In genomic region chr10:82572686-82573226, GRCh38 we compare ENCODE assay signal across 26 cellular contexts.
DNase-seq lines count a peak whose midpoint lies in the region; ATAC-seq and TF ChIP-seq lines count a peak whose summit lies in the region.
"Had no signal": no experiment of that assay in that cellular context is flagged by ENCODE, and none has a peak within 500 bp of the region (broad histone marks: within the 10 kb centered on the region; RNA-seq: fewer than 3 reads in every experiment).

No MANE protein-coding gene starts in this region.

- no peak for TF ChIP-seq POLR2A in gastrocnemius medialis (IDR thresholded peaks at IDR 0.05)

- H3K27me3 ChIP-seq in BE2C: no peaks in the 10 kb centered on the region
- no peaks in the 10 kb centered on the region for H3K27me3 ChIP-seq in mesendoderm (ENCODE audit: insufficient read depth, low read length, poor library complexity)
- H3K27me3 ChIP-seq in gastrocnemius medialis: no peaks in the 10 kb centered on the region
- H3K27me3 ChIP-seq in CD8-positive, alpha-beta T cell (ENCODE audit: insufficient read depth, low read length): no peaks in the 10 kb centered on the region
- H3K27me3 ChIP-seq: breast epithelium, heart right ventricle, Peyer's patch, thyroid gland had no signal

- in situ Hi-C loops in gastrocnemius medialis (cut with MboI; ENCODE audit: low sequenced_read_pairs in 4 of 4): no loop called here

- no peak overlapping the region for H3K4me3 ChIP-seq in BE2C (ENCODE audit: low read depth, low read length)
- H3K4me3 ChIP-seq in mesendoderm (ENCODE audit: low read length): no peak overlapping the region
- no peak overlapping the region for H3K4me3 ChIP-seq in gastrocnemius medialis
- no peak overlapping the region for H3K4me3 ChIP-seq in CD8-positive, alpha-beta T cell (ENCODE audit: low read depth, low read length)
- H3K4me3 ChIP-seq: breast epithelium, heart right ventricle, Peyer's patch, thyroid gland had no signal

- H3K18ac ChIP-seq in mesendoderm (ENCODE audit: low read length): no peak overlapping the region

- intact Hi-C loops in MCF 10A (cut with micrococcal nuclease) (no loop called here), gastrocnemius medialis (cut with DNase I; ENCODE audit: low total_unique reads) (no loop called here)
- intact Hi-C loops in CD8-positive, alpha-beta T cell (cut with DNase I, micrococcal nuclease): no loop called here

- no peak overlapping the region for H2BK5ac ChIP-seq in mesendoderm (ENCODE audit: low read length)

- H3K9me3 Mint-ChIP-seq in brain: peaks cover 0 to 6% (median 0%) of the 10 kb centered on the region in 5 experiments
- H3K9me3 Mint-ChIP-seq in MCF 10A (ENCODE audit: unreplicated experiment): no peaks in the 10 kb centered on the region
- peaks cover 13% of the 10 kb centered on the region for H3K9me3 Mint-ChIP-seq in CD8-positive, alpha-beta T cell
- H3K9me3 Mint-ChIP-seq in activated T-cell treated with anti-CD3 and anti-CD28 coated beads, Interleukin-2, amount 50 U/mL, for 4 hours: peaks cover 4% of the 10 kb centered on the region

- CTCF ChIA-PET in MCF 10A (lab: Yijun Ruan, JAX): no interaction called here
- CTCF ChIA-PET in CD8-positive, alpha-beta T cell (lab: Charles Lee): no interaction called here

- no peak overlapping the region for H3K23ac ChIP-seq in mesendoderm (ENCODE audit: low read length)

- no peak overlapping the region for H4K5ac ChIP-seq in mesendoderm (ENCODE audit: low read length)

- no CpG with 5 or more reads among the region's 1 CpG for WGBS in mesendoderm (ENCODE audit: extremely low coverage, insufficient coverage, low lambda C conversion rate)

- H3K27ac ChIP-seq in mesendoderm (ENCODE audit: low read depth, low read length) (no peak overlapping the region), gastrocnemius medialis (no peak overlapping the region)
- no peak overlapping the region for H3K27ac ChIP-seq in CD8-positive, alpha-beta T cell (ENCODE audit: low read depth, low read length)
- H3K27ac ChIP-seq: breast epithelium, heart right ventricle, Peyer's patch, thyroid gland had no signal

- no peaks in the 10 kb centered on the region for H3K9me3 ChIP-seq in BE2C
- H3K9me3 ChIP-seq in gastrocnemius medialis: no peaks in the 10 kb centered on the region
- no peaks in the 10 kb centered on the region for H3K9me3 ChIP-seq in CD8-positive, alpha-beta T cell (ENCODE audit: low read length)
- H3K9me3 ChIP-seq: breast epithelium, heart right ventricle, Peyer's patch, thyroid gland had no signal

- no peak overlapping the region for H3K4me2 ChIP-seq in mesendoderm (ENCODE audit: low read length)

- no peaks in the 10 kb centered on the region for H3K79me2 ChIP-seq in mesendoderm (ENCODE audit: control insufficient read depth, insufficient read depth, low read length)

- no peak for ATAC-seq in gastrocnemius medialis
- ATAC-seq in CD8-positive, alpha-beta T cell: no peak
- no peak for ATAC-seq in activated T-cell treated with anti-CD3 and anti-CD28 coated beads, Interleukin-2, amount 50 U/mL, for 4 hours
- ATAC-seq: heart right ventricle, left lobe of liver had no signal

- H3K4me3 Mint-ChIP-seq in brain (peak overlapping the region in 3 of 5 experiments; percentile 16 to 73 (median 61)), MCF 10A (ENCODE audit: unreplicated experiment) (no peak overlapping the region)
- H3K4me3 Mint-ChIP-seq in CD8-positive, alpha-beta T cell: no peak overlapping the region
- no peak overlapping the region for H3K4me3 Mint-ChIP-seq in activated T-cell treated with anti-CD3 and anti-CD28 coated beads, Interleukin-2, amount 50 U/mL, for 4 hours
- H3K4me3 Mint-ChIP-seq: activated B cell treated with CpG ODN at 0.5 μM for 24 hours; activated naive CD4-positive, alpha-beta T cell treated with anti-CD3 and anti-CD28 coated beads, Interleukin-2, amount 10 ng/mL, durations not matched to agents 7 days and 5 days; B cell; stimulated activated naive CD8-positive, alpha-beta T cell treated with anti-CD3 and anti-CD28 coated beads, Interleukin-15, Interleukin-2, amounts not matched to agents 100 ng/mL and 50 ng/mL, for 24 hours had no signal

- no peak overlapping the region for H3K56ac ChIP-seq in mesendoderm (ENCODE audit: low read length)

- no peaks in the 10 kb centered on the region for H3K36me3 ChIP-seq in BE2C
- H3K36me3 ChIP-seq in mesendoderm (ENCODE audit: control insufficient read depth, insufficient read depth, low read length): no peaks in the 10 kb centered on the region
- no peaks in the 10 kb centered on the region for H3K36me3 ChIP-seq in gastrocnemius medialis
- H3K36me3 ChIP-seq in CD8-positive, alpha-beta T cell (ENCODE audit: insufficient read depth, low read length): no peaks in the 10 kb centered on the region
- H3K36me3 ChIP-seq: breast epithelium, heart right ventricle, Peyer's patch, thyroid gland had no signal

- H2AK5ac ChIP-seq in mesendoderm (ENCODE audit: low read length): no peak overlapping the region

- H3K27ac Mint-ChIP-seq in brain: peak overlapping the region; percentile 74 to 86 (median 84)
- H3K27ac Mint-ChIP-seq in MCF 10A (ENCODE audit: low read depth, unreplicated experiment): no peak overlapping the region
- no peak overlapping the region for H3K27ac Mint-ChIP-seq in CD8-positive, alpha-beta T cell
- H3K27ac Mint-ChIP-seq: activated B cell treated with CpG ODN at 0.5 μM for 24 hours; activated naive CD4-positive, alpha-beta T cell treated with anti-CD3 and anti-CD28 coated beads, Interleukin-2, amount 10 ng/mL, durations not matched to agents 7 days and 5 days; B cell; stimulated activated naive CD8-positive, alpha-beta T cell treated with anti-CD3 and anti-CD28 coated beads, Interleukin-15, Interleukin-2, amounts not matched to agents 100 ng/mL and 50 ng/mL, for 24 hours had no signal

- H3K4me1 Mint-ChIP-seq in brain (peaks cover 58% of the 10 kb centered on the region), MCF 10A (ENCODE audit: insufficient read depth, unreplicated experiment) (no peaks in the 10 kb centered on the region)
- no peaks in the 10 kb centered on the region for H3K4me1 Mint-ChIP-seq in CD8-positive, alpha-beta T cell (ENCODE audit: low read depth)
- no peaks in the 10 kb centered on the region for H3K4me1 Mint-ChIP-seq in activated T-cell treated with anti-CD3 and anti-CD28 coated beads, Interleukin-2, amount 50 U/mL, for 4 hours (ENCODE audit: low read depth)
- H3K4me1 Mint-ChIP-seq: activated B cell treated with CpG ODN at 0.5 μM for 24 hours; activated naive CD4-positive, alpha-beta T cell treated with anti-CD3 and anti-CD28 coated beads, Interleukin-2, amount 10 ng/mL, durations not matched to agents 7 days and 5 days; B cell had no signal

- DNase-seq in BE2C (peak; percentile 9), NCI-H1694 treated with DMSO at 0.1 percent for 48 hours (lab: John Stamatoyannopoulos, UW) (peak; percentile 24), mesendoderm (peak; percentile 38), MCF 10A (ENCODE audit: unreplicated experiment) (no peak), gastrocnemius medialis (no peak)
- no peak for DNase-seq in CD8-positive, alpha-beta T cell
- no peak for DNase-seq in activated T-cell treated with anti-CD3 and anti-CD28 coated beads, Interleukin-2, amount 50 U/mL, for 4 hours
- DNase-seq: activated B cell treated with CpG ODN at 0.5 μM for 24 hours; activated naive CD4-positive, alpha-beta T cell treated with anti-CD3 and anti-CD28 coated beads, Interleukin-2, amount 10 ng/mL, durations not matched to agents 7 days and 5 days; amniotic stem cell; Calu3; effector CD8-positive, alpha-beta T cell; erythroblast; HCEC 1CT; heart right ventricle; NCI-H2081 treated with DMSO at 0.1 percent for 48 hours; occipital lobe; Peyer's patch; SHP77 treated with DMSO at 0.1 percent for 48 hours; small intestine; thyroid gland had no signal

- TF ChIP-seq CTCF in BE2C (IDR thresholded peaks at IDR 0.05; ENCODE audit: low read depth, low read length) (no peak), brain (conservative IDR thresholded peaks at IDR 0.05) (no peak), MCF 10A (IDR thresholded peaks at IDR 0.05; ENCODE audit: unreplicated experiment) (no peak), gastrocnemius medialis (IDR thresholded peaks at IDR 0.05 in 4 of 5, conservative IDR thresholded peaks at IDR 0.05 in 1 of 5) (no peak)
- TF ChIP-seq CTCF in CD8-positive, alpha-beta T cell (IDR thresholded peaks at IDR 0.05): no peak

- H2BK120ac ChIP-seq in mesendoderm (ENCODE audit: low read depth, low read length): no peak overlapping the region

- BruUV-seq in MCF 10A (replicated peaks; lab: Mats Ljungman, UMichigan): no TSS peak

- peaks cover 3% of the 10 kb centered on the region for H3K27me3 Mint-ChIP-seq in brain
- H3K27me3 Mint-ChIP-seq in MCF 10A (ENCODE audit: insufficient read depth, unreplicated experiment): no peaks in the 10 kb centered on the region
- H3K27me3 Mint-ChIP-seq in CD8-positive, alpha-beta T cell (ENCODE audit: low read depth): no peaks in the 10 kb centered on the region
- H3K27me3 Mint-ChIP-seq in activated T-cell treated with anti-CD3 and anti-CD28 coated beads, Interleukin-2, amount 50 U/mL, for 4 hours (ENCODE audit: low read depth): no peaks in the 10 kb centered on the region
- H3K27me3 Mint-ChIP-seq: activated B cell treated with CpG ODN at 0.5 μM for 24 hours; activated naive CD4-positive, alpha-beta T cell treated with anti-CD3 and anti-CD28 coated beads, Interleukin-2, amount 10 ng/mL, durations not matched to agents 7 days and 5 days; B cell; stimulated activated naive CD8-positive, alpha-beta T cell treated with anti-CD3 and anti-CD28 coated beads, Interleukin-15, Interleukin-2, amounts not matched to agents 100 ng/mL and 50 ng/mL, for 24 hours had no signal

- H2BK15ac ChIP-seq in mesendoderm (replicated peaks; ENCODE audit: low read depth): no peak overlapping the region

- H4K8ac ChIP-seq in mesendoderm (ENCODE audit: low read depth, low read length): no peak overlapping the region

- H3K36me3 Mint-ChIP-seq in brain (no peaks in the 10 kb centered on the region), MCF 10A (ENCODE audit: insufficient read depth, unreplicated experiment) (peaks cover 5% of the 10 kb centered on the region)
- no peaks in the 10 kb centered on the region for H3K36me3 Mint-ChIP-seq in CD8-positive, alpha-beta T cell
- no peaks in the 10 kb centered on the region for H3K36me3 Mint-ChIP-seq in activated T-cell treated with anti-CD3 and anti-CD28 coated beads, Interleukin-2, amount 50 U/mL, for 4 hours (ENCODE audit: insufficient read depth)
- H3K36me3 Mint-ChIP-seq: activated naive CD4-positive, alpha-beta T cell treated with anti-CD3 and anti-CD28 coated beads, Interleukin-2, amount 10 ng/mL, durations not matched to agents 7 days and 5 days had no signal

- H3K79me1 ChIP-seq in mesendoderm (ENCODE audit: low read length): no peaks in the 10 kb centered on the region

- POLR2A ChIA-PET in MCF 10A (lab: Yijun Ruan, JAX): no interaction called here
- POLR2A ChIA-PET in CD8-positive, alpha-beta T cell (lab: Charles Lee): no interaction called here

- H3K4ac ChIP-seq in mesendoderm (ENCODE audit: low read depth, low read length): no peak overlapping the region

- H3K4me1 ChIP-seq in BE2C: peaks cover 15% of the 10 kb centered on the region
- H3K4me1 ChIP-seq in mesendoderm (ENCODE audit: control insufficient read depth, low read depth, low read length): no peaks in the 10 kb centered on the region
- H3K4me1 ChIP-seq in gastrocnemius medialis: no peaks in the 10 kb centered on the region
- no peaks in the 10 kb centered on the region for H3K4me1 ChIP-seq in CD8-positive, alpha-beta T cell (ENCODE audit: insufficient read depth, low read length)
- H3K4me1 ChIP-seq: breast epithelium, heart right ventricle, Peyer's patch, thyroid gland had no signal

- H3K9ac ChIP-seq in mesendoderm (ENCODE audit: low read length): no peak overlapping the region

Comparison
In these comparisons a context has a peak if more than half of its experiments do, and no peak if none do; other contexts are left out.
1. DNase-seq: peak in BE2C (single experiment), NCI-H1694 treated with DMSO at 0.1 percent for 48 hours (single experiment) and mesendoderm (single experiment); none in MCF 10A (single experiment), gastrocnemius medialis (0 of 2), CD8-positive, alpha-beta T cell (0 of 7) and activated T-cell treated with anti-CD3 and anti-CD28 coated beads, Interleukin-2, amount 50 U/mL, for 4 hours (single experiment).
2. H3K27ac Mint-ChIP-seq: peak in brain (5 of 5); none in MCF 10A (single experiment) and CD8-positive, alpha-beta T cell (single experiment).
3. H3K4me3 Mint-ChIP-seq: peak in brain (3 of 5); none in MCF 10A (single experiment), CD8-positive, alpha-beta T cell (single experiment) and activated T-cell treated with anti-CD3 and anti-CD28 coated beads, Interleukin-2, amount 50 U/mL, for 4 hours (single experiment).